Comparison of ENCODE assay signal across 20 cellular contexts in genomic region chr16:86854058-86854621, GRCh38.
DNase-seq lines count a peak whose midpoint lies in the region; ATAC-seq and TF ChIP-seq lines count a peak whose summit lies in the region.
"Had no signal": no experiment of that assay in that cellular context is flagged by ENCODE, and none has a peak within 500 bp of the region (broad histone marks: within the 10 kb centered on the region; RNA-seq: fewer than 3 reads in every experiment).

No MANE protein-coding gene starts in this region.

- intact Hi-C loops in sciatic nerve (cut with DNase I), result no loop called here
- intact Hi-C loops in MCF 10A (cut with micrococcal nuclease), result no loop called here

- H3K27me3 ChIP-seq in SK-N-SH (ENCODE audit: insufficient read depth) (peaks cover 78% of the 10 kb centered on the region), fibroblast of lung (ENCODE audit: control insufficient read depth, insufficient read depth, low read length) (no peaks in the 10 kb centered on the region)
- H3K27me3 ChIP-seq: colonic mucosa, uterus had no signal

- H3F3A ChIP-seq in SK-N-SH (replicated peaks; ENCODE audit: insufficient read depth), result peaks cover 11% of the 10 kb centered on the region

- H3K27ac ChIP-seq in SK-N-SH (ENCODE audit: low read depth in 2 of 2, low read length in 1 of 2) (no peak overlapping the region; a peak in 1 of 4 replicates), fibroblast of lung (ENCODE audit: insufficient read depth, low read length) (no peak overlapping the region)
- H3K27ac ChIP-seq: colonic mucosa, epithelial cell of prostate, stomach, uterus had no signal

- H4K20me1 ChIP-seq in SK-N-SH (ENCODE audit: insufficient read depth) (no peaks in the 10 kb centered on the region), fibroblast of lung (ENCODE audit: control insufficient read depth, extremely low read depth, insufficient read depth, low read length) (no peaks in the 10 kb centered on the region)

- TF ChIP-seq CTCF in SK-N-SH (IDR thresholded peaks at IDR 0.05) (no peak), fibroblast of lung (conservative IDR thresholded peaks at IDR 0.05 in 1 of 2, IDR thresholded peaks at IDR 0.05 in 1 of 2; ENCODE audit: low read depth in 1 of 2, low read length in 2 of 2) (no peak), MCF 10A (IDR thresholded peaks at IDR 0.05; ENCODE audit: unreplicated experiment) (no peak)

- WGBS in SK-N-SH (ENCODE audit: low lambda C conversion rate), result 13% methylated on average over 11 of the region's 11 CpGs

- peak; percentile 86 for ATAC-seq in sciatic nerve
- ATAC-seq in GM21723 (IDR thresholded peaks at IDR 0.05; ENCODE audit: unreplicated experiment), result no peak
- no peak for ATAC-seq in GM18868 (IDR thresholded peaks at IDR 0.05; ENCODE audit: unreplicated experiment)

- no peak for TF ChIP-seq RAD21 in SK-N-SH (IDR thresholded peaks at IDR 0.05; ENCODE audit: low read length)

- no peaks in the 10 kb centered on the region for H3K4me1 ChIP-seq in SK-N-SH (ENCODE audit: control insufficient read depth in 1 of 2, insufficient read depth in 2 of 2, low read depth in 1 of 2, low read length in 1 of 2)
- H3K4me1 ChIP-seq in fibroblast of lung (ENCODE audit: control insufficient read depth, extremely low read depth, insufficient read depth, low read length), result peaks cover 2% of the 10 kb centered on the region
- H3K4me1 ChIP-seq: colonic mucosa, stomach, uterus had no signal

- H3K79me2 ChIP-seq in SK-N-SH (ENCODE audit: insufficient read depth), result no peaks in the 10 kb centered on the region
- H3K79me2 ChIP-seq in fibroblast of lung (ENCODE audit: control insufficient read depth, insufficient read depth, low read length), result no peaks in the 10 kb centered on the region

- H3K27me3 Mint-ChIP-seq in MCF 10A (ENCODE audit: insufficient read depth, unreplicated experiment), result no peaks in the 10 kb centered on the region
- H3K27me3 Mint-ChIP-seq: B cell had no signal

- no peaks in the 10 kb centered on the region for H3K36me3 Mint-ChIP-seq in MCF 10A (ENCODE audit: insufficient read depth, unreplicated experiment)

- no TSS peak for BruUV-seq in MCF 10A (replicated peaks; lab: Mats Ljungman, UMichigan)

- no peak overlapping the region for H2AFZ ChIP-seq in SK-N-SH (ENCODE audit: low read depth)
- no peak overlapping the region for H2AFZ ChIP-seq in fibroblast of lung (ENCODE audit: low read length)

- H3K4me3 Mint-ChIP-seq in MCF 10A (ENCODE audit: unreplicated experiment), result no peak overlapping the region
- H3K4me3 Mint-ChIP-seq: B cell, H9 had no signal

- no peak for TF ChIP-seq EP300 in SK-N-SH (IDR thresholded peaks at IDR 0.05; ENCODE audit: borderline replicate concordance in 1 of 2, low read depth in 1 of 2, low read length in 1 of 2)

- peak; percentile 89 for DNase-seq in AG20443 (ENCODE audit: low spot score)
- DNase-seq in SK-N-SH, result no peak
- DNase-seq in fibroblast of lung (ENCODE audit: low read depth in 2 of 2), result peak; percentile 56 to 89
- DNase-seq in sciatic nerve (ENCODE audit: low spot score), result no peak
- no peak for DNase-seq in MCF 10A (ENCODE audit: unreplicated experiment)
- no peak for DNase-seq in activated naive CD4-positive, alpha-beta T cell treated with Interleukin-2 at 50 U/mL for 16 hours
- DNase-seq: activated CD4-positive, alpha-beta T cell treated with anti-CD3 and anti-CD28 coated beads for 4 hours; activated effector memory CD4-positive, alpha-beta T cell treated with Interleukin-2 at 50 U/mL for 16 hours; colonic mucosa; H9; NCI-H1105; NCI-H2171; NCI-H774; stimulated activated CD4-positive, alpha-beta T cell treated with anti-CD3 and anti-CD28 coated beads, Interleukin-1b, Interleukin-23, amount 100 ng/mL, for 48 hours; stomach; uterus had no signal

- H3K4me1 Mint-ChIP-seq in MCF 10A (ENCODE audit: insufficient read depth, unreplicated experiment), result no peaks in the 10 kb centered on the region
- H3K4me1 Mint-ChIP-seq: B cell had no signal

- H3K4me2 ChIP-seq in SK-N-SH (no peak overlapping the region; the same call in 1 of the 2 replicates), fibroblast of lung (ENCODE audit: extremely low read depth, insufficient read depth, low read length) (no peak overlapping the region)

- H3K36me3 ChIP-seq in SK-N-SH (replicated peaks in 1 of 2; ENCODE audit: control insufficient read depth in 1 of 2, insufficient read depth in 2 of 2, low read length in 1 of 2) (no peaks in the 10 kb centered on the region), fibroblast of lung (ENCODE audit: control insufficient read depth, insufficient read depth, low read length) (no peaks in the 10 kb centered on the region)
- H3K36me3 ChIP-seq: colonic mucosa, stomach, uterus had no signal

- POLR2A ChIA-PET in SK-N-SH (lab: Yijun Ruan, JAX), result no interaction called here
- POLR2A ChIA-PET in MCF 10A (lab: Yijun Ruan, JAX), result interaction anchor here (1.1 kb wide), 1 partner anchor 9 kb away, joined by 3 read pairs; no protein-coding TSS in a partner anchor

- H3K9me2 ChIP-seq in SK-N-SH, result no peaks in the 10 kb centered on the region

- H3K4me3 ChIP-seq in SK-N-SH (ENCODE audit: low read depth in 2 of 2, low read length in 1 of 2) (no peak overlapping the region), fibroblast of lung (replicated peaks in 1 of 4; ENCODE audit: control extremely low read depth in 1 of 4, insufficient read depth in 1 of 4, low read depth in 3 of 4, low read length in 4 of 4) (no peak overlapping the region)
- H3K4me3 ChIP-seq: colonic mucosa, stomach, uterus had no signal

- no peak overlapping the region for H3K9ac ChIP-seq in SK-N-SH
- H3K9ac ChIP-seq in fibroblast of lung (ENCODE audit: insufficient read depth, low read length), result no peak overlapping the region

- no peak overlapping the region for H3K27ac Mint-ChIP-seq in MCF 10A (ENCODE audit: low read depth, unreplicated experiment)
- H3K27ac Mint-ChIP-seq: B cell, H9 had no signal

- no peaks in the 10 kb centered on the region for H3K9me3 Mint-ChIP-seq in MCF 10A (ENCODE audit: unreplicated experiment)
- H3K9me3 Mint-ChIP-seq: H9 had no signal

- CTCF ChIA-PET in SK-N-SH (lab: Yijun Ruan, JAX), result interaction anchor here (0.6 kb wide), 1 partner anchor 440 kb away, joined by 3 read pairs; no protein-coding TSS in a partner anchor
- CTCF ChIA-PET in MCF 10A (lab: Yijun Ruan, JAX), result interaction anchor here (1.0 kb wide), 1 partner anchor 38 kb away, joined by 6 read pairs; no protein-coding TSS in a partner anchor

- H3K9me3 ChIP-seq in SK-N-SH (no peaks in the 10 kb centered on the region), fibroblast of lung (ENCODE audit: control insufficient read depth, insufficient read depth, low read depth, low read length) (no peaks in the 10 kb centered on the region)
- H3K9me3 ChIP-seq: colonic mucosa, stomach, uterus had no signal

TF ChIP-seq in SK-N-SH, 30 proteins besides CTCF, POLR2A, EP300 and RAD21:
- TF ChIP-seq NRF1 (IDR thresholded peaks at IDR 0.05; ENCODE audit: low read depth, low read length) (no peak), FOSL2 (IDR thresholded peaks at IDR 0.05; ENCODE audit: borderline replicate concordance, low read depth) (no peak), SMC3 (IDR thresholded peaks at IDR 0.05; ENCODE audit: low read depth, low read length) (no peak), TCF12 (IDR thresholded peaks at IDR 0.05) (peak; percentile 64), RFX5 (IDR thresholded peaks at IDR 0.05; ENCODE audit: low read length) (no peak)

Comparison
In these comparisons a context has a peak if more than half of its experiments do, and no peak if none do; other contexts are left out.
1. DNase-seq: peak in AG20443 (single experiment) and fibroblast of lung (2 of 2); none in SK-N-SH (single experiment), sciatic nerve (single experiment), MCF 10A (single experiment) and activated naive CD4-positive, alpha-beta T cell treated with Interleukin-2 at 50 U/mL for 16 hours (single experiment).